ENCODE assay signal across 12 cellular contexts in genomic region chr6:148455225-148455624, GRCh38.
DNase-seq lines count a peak whose midpoint lies in the region; ATAC-seq and TF ChIP-seq lines count a peak whose summit lies in the region.
"Had no signal": no experiment of that assay in that cellular context is flagged by ENCODE, and none has a peak within 500 bp of the region (broad histone marks: within the 10 kb centered on the region; RNA-seq: fewer than 3 reads in every experiment).

No MANE protein-coding gene starts in this region.

- H3K4me3 ChIP-seq in SK-N-SH (ENCODE audit: low read depth in 2 of 2, low read length in 1 of 2) (no peak overlapping the region), choroid plexus epithelial cell (ENCODE audit: low read depth, low read length) (no peak overlapping the region), mesendoderm (ENCODE audit: low read length) (no peak overlapping the region)

- peaks cover 20% of the 10 kb centered on the region; the same call in 1 of the 2 replicates for H3K79me2 ChIP-seq in SK-N-SH (ENCODE audit: insufficient read depth)
- no peaks in the 10 kb centered on the region for H3K79me2 ChIP-seq in mesendoderm (ENCODE audit: control insufficient read depth, insufficient read depth, low read length)

- H2AFZ ChIP-seq in SK-N-SH (ENCODE audit: low read depth), result no peak overlapping the region

- H4K8ac ChIP-seq in mesendoderm (ENCODE audit: low read depth, low read length), result no peak overlapping the region

- no peaks in the 10 kb centered on the region for H3F3A ChIP-seq in SK-N-SH (replicated peaks; ENCODE audit: insufficient read depth)

- ATAC-seq in SK-N-SH treated with all-trans-retinoic acid at 6 μM for 48 hours, result no peak
- ATAC-seq in left ventricle myocardium superior, result peak; percentile 30

- intact Hi-C loops in left ventricle myocardium superior (cut with micrococcal nuclease), result no loop called here

- H2BK120ac ChIP-seq in mesendoderm (ENCODE audit: low read depth, low read length), result no peak overlapping the region

- H3K18ac ChIP-seq in mesendoderm (ENCODE audit: low read length), result no peak overlapping the region

- H2BK5ac ChIP-seq in mesendoderm (ENCODE audit: low read length), result no peak overlapping the region

- H3K4me1 ChIP-seq in SK-N-SH (ENCODE audit: control insufficient read depth in 1 of 2, insufficient read depth in 2 of 2, low read depth in 1 of 2, low read length in 1 of 2) (no peaks in the 10 kb centered on the region), mesendoderm (ENCODE audit: control insufficient read depth, low read depth, low read length) (peaks cover 1% of the 10 kb centered on the region)

- WGBS in SK-N-SH (ENCODE audit: low lambda C conversion rate), result 48% methylated on average over 10 of the region's 10 CpGs
- no CpG with 5 or more reads among the region's 10 CpGs for WGBS in mesendoderm (ENCODE audit: extremely low coverage, insufficient coverage, low lambda C conversion rate)

- H2BK15ac ChIP-seq in mesendoderm (replicated peaks; ENCODE audit: low read depth), result no peak overlapping the region

- H3K9me3 ChIP-seq in SK-N-SH, result no peaks in the 10 kb centered on the region

- no peaks in the 10 kb centered on the region for H3K9me2 ChIP-seq in SK-N-SH

- no peak overlapping the region for H4K5ac ChIP-seq in mesendoderm (ENCODE audit: low read length)

- POLR2A ChIA-PET in SK-N-SH (lab: Yijun Ruan, JAX), result no interaction called here

- 0 out of 4 replicates have a peak overlapping the region, but pooled peaks of 1 of the 2 experiments have one; percentile 28 for H3K27ac ChIP-seq in SK-N-SH (ENCODE audit: low read depth in 2 of 2, low read length in 1 of 2)
- peak overlapping the region; percentile 84 for H3K27ac ChIP-seq in substantia nigra (ENCODE audit: low read depth, low read length, poor library complexity, severe bottlenecking)
- H3K27ac ChIP-seq in mesendoderm (ENCODE audit: low read depth, low read length), result no peak overlapping the region

- no peak overlapping the region for H3K23ac ChIP-seq in mesendoderm (ENCODE audit: low read length)

- H3K56ac ChIP-seq in mesendoderm (ENCODE audit: low read length), result no peak overlapping the region

- no peak overlapping the region for H3K4me2 ChIP-seq in SK-N-SH
- no peak overlapping the region for H3K4me2 ChIP-seq in mesendoderm (ENCODE audit: low read length)

- TF ChIP-seq CTCF in SK-N-SH (IDR thresholded peaks at IDR 0.05) (no peak), choroid plexus epithelial cell (conservative IDR thresholded peaks at IDR 0.05; ENCODE audit: low read depth, low read length) (no peak)

- DNase-seq in SK-N-SH (no peak), choroid plexus epithelial cell (ENCODE audit: low read depth) (peak; percentile 92), left ventricle myocardium superior (no peak), substantia nigra (lab: John Stamatoyannopoulos, UW) (peak in 1 of 49 donors; percentile 19), hepatic stellate cell (ENCODE audit: low spot score) (no peak), Kasumi-1 (lab: John Stamatoyannopoulos, UW) (no peak), mesendoderm (no peak)
- DNase-seq: activated CD4-positive, CD25-positive, alpha-beta regulatory T cell treated with anti-CD3 and anti-CD28 coated beads, Interleukin-2, amount 50 U/mL, for 72 hours; activated T-cell treated with anti-CD3 and anti-CD28 coated beads for 4 hours; stimulated activated CD4-positive, alpha-beta T cell treated with anti-CD3 and anti-CD28 coated beads, Interleukin-15, amount 100 ng/mL, for 24 hours; T-helper 1 cell had no signal

- no peak for TF ChIP-seq RAD21 in SK-N-SH (IDR thresholded peaks at IDR 0.05; ENCODE audit: low read length)

- H3K36me3 ChIP-seq in SK-N-SH (replicated peaks in 1 of 2; ENCODE audit: control insufficient read depth in 1 of 2, insufficient read depth in 2 of 2, low read length in 1 of 2) (peaks cover 2 to 33% of the 10 kb centered on the region in 2 experiments), mesendoderm (ENCODE audit: control insufficient read depth, insufficient read depth, low read length) (no peaks in the 10 kb centered on the region)

- TF ChIP-seq EP300 in SK-N-SH (IDR thresholded peaks at IDR 0.05; ENCODE audit: borderline replicate concordance in 1 of 2, low read depth in 1 of 2, low read length in 1 of 2), result no peak

- CTCF ChIA-PET in SK-N-SH (lab: Yijun Ruan, JAX), result interaction anchor here (0.7 to 1.6 kb wide), 3 partner anchors 9 to 27 kb away, joined by 3 to 6 read pairs (median 4); no protein-coding TSS in a partner anchor

- H3K79me1 ChIP-seq in mesendoderm (ENCODE audit: low read length), result no peaks in the 10 kb centered on the region

- H3K27me3 ChIP-seq in SK-N-SH (ENCODE audit: insufficient read depth) (no peaks in the 10 kb centered on the region), mesendoderm (ENCODE audit: insufficient read depth, low read length, poor library complexity) (no peaks in the 10 kb centered on the region)

- H2AK5ac ChIP-seq in mesendoderm (ENCODE audit: low read length), result no peak overlapping the region

- no peak overlapping the region for H3K4ac ChIP-seq in mesendoderm (ENCODE audit: low read depth, low read length)

- H4K20me1 ChIP-seq in SK-N-SH (ENCODE audit: insufficient read depth), result no peaks in the 10 kb centered on the region

- H3K9ac ChIP-seq in SK-N-SH (no peak overlapping the region), mesendoderm (ENCODE audit: low read length) (no peak overlapping the region)

TF ChIP-seq in SK-N-SH, 30 proteins besides CTCF, POLR2A, EP300 and RAD21:
- TF ChIP-seq TCF12 (IDR thresholded peaks at IDR 0.05), result peak; percentile 30; the same call in 1 of the 2 replicates
- no peak for TF ChIP-seq YY1 (IDR thresholded peaks at IDR 0.05; ENCODE audit: low read depth)
- no peak for TF ChIP-seq FOSL2 (IDR thresholded peaks at IDR 0.05; ENCODE audit: borderline replicate concordance, low read depth)
- TF ChIP-seq TEAD4 (IDR thresholded peaks at IDR 0.05; ENCODE audit: borderline replicate concordance, insufficient read depth), result no peak

TF ChIP-seq in SK-N-SH treated with all-trans-retinoic acid at 6 μM for 48 hours, 23 proteins besides CTCF, POLR2A, EP300 and RAD21:
- TF ChIP-seq ZFP30 (CRISPR knock-in tag; IDR thresholded peaks at IDR 0.05) (no peak), ZNF8 (CRISPR knock-in tag; IDR thresholded peaks at IDR 0.05) (no peak)
